12 cellular contexts compared by ENCODE assay signal in the genomic region with DNA sequence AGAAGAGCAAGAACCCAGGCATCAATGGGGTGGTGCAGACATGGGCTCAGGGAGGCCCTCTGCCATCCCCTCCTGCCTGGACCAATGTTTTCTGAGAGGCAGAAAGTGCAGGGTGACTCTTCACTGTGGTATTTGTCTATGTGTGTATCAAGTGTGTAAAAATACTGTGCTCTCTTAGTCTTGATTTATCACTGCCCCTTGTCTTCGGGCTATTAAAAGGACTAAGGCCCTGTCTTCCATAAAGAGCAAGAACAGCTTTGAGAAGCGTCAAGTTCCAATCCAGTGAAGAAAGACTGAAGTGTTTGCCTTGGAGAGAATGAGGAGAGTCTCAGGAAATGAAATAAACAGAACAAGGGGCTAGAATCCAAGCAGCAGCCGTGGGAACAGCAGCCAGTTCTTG. TPM values are rescaled to one million over a fixed set of nuclear protein-coding genes. Genes with fewer than 3 reads are reported as not detected.
DNase-seq lines count a peak whose midpoint lies in the region; ATAC-seq and TF ChIP-seq lines count a peak whose summit lies in the region.
"Had no signal": no experiment of that assay in that cellular context is flagged by ENCODE, and none has a peak within 500 bp of the region (broad histone marks: within the 10 kb centered on the region; RNA-seq: fewer than 3 reads in every experiment).

No MANE protein-coding gene starts in this region.

- H3K27me3 Mint-ChIP-seq in nephron progenitor cell (ENCODE audit: low read depth, poor library complexity), result no peaks in the 10 kb centered on the region

- peak; percentile 21 to 39 for ATAC-seq in left cardiac atrium
- ATAC-seq in Right ventricle myocardium inferior, result no peak

- TF ChIP-seq CTCF in fibroblast of pulmonary artery (IDR thresholded peaks at IDR 0.05; ENCODE audit: low read length, missing control alignments), result no peak
- TF ChIP-seq CTCF in nephron progenitor cell (IDR thresholded peaks at IDR 0.05), result no peak

- intact Hi-C loops in left cardiac atrium (cut with DNase I) (loop anchor here (5.0 kb wide), 1 partner anchor 207 kb away; no protein-coding TSS in a partner anchor), Right ventricle myocardium inferior (cut with DNase I) (loop anchor here (10.0 kb wide), 1 partner anchor 960 kb away; a partner anchor contains a TSS)

- H3K4me3 Mint-ChIP-seq in nephron progenitor cell, result no peak overlapping the region
- H3K4me3 Mint-ChIP-seq: T-helper 1 cell treated with Interleukin-12 subunit alpha and Interleukin-12 subunit beta and Interleukin-4 antibody, amounts not matched to agents 30 μg/mL and 1 μg/mL, for 36 hours had no signal

- DNase-seq in left cardiac atrium (no peak), Right ventricle myocardium inferior (ENCODE audit: missing footprints) (no peak), fibroblast of pulmonary artery (ENCODE audit: low read depth) (peak; percentile 36), nephron progenitor cell (no peak), hippocampal formation (lab: John Stamatoyannopoulos, UW) (no peak), Kasumi-1 (lab: John Stamatoyannopoulos, UW) (no peak), dedifferentiated amniotic fluid mesenchymal stem cell (ENCODE audit: extremely low spot score) (no peak), KG1 (lab: John Stamatoyannopoulos, UW) (no peak)
- DNase-seq: DND-41, NCI-H1105 treated with DMSO at 0.1 percent for 48 hours, posterior cingulate gyrus had no signal

- no peaks in the 10 kb centered on the region for H3K9me3 Mint-ChIP-seq in nephron progenitor cell
- H3K9me3 Mint-ChIP-seq: T-helper 1 cell treated with Interleukin-12 subunit alpha and Interleukin-12 subunit beta and Interleukin-4 antibody, amounts not matched to agents 30 μg/mL and 1 μg/mL, for 36 hours had no signal

- H3K36me3 Mint-ChIP-seq in nephron progenitor cell (ENCODE audit: low read depth), result no peaks in the 10 kb centered on the region

- H3K4me1 Mint-ChIP-seq in nephron progenitor cell, result peaks cover 82% of the 10 kb centered on the region

- no peak overlapping the region for H3K4me3 ChIP-seq in fibroblast of pulmonary artery (replicated peaks; ENCODE audit: low read depth, low read length)

- H3K27ac Mint-ChIP-seq in nephron progenitor cell, result peak overlapping the region; percentile 90
- H3K27ac Mint-ChIP-seq: T-helper 1 cell treated with Interleukin-12 subunit alpha and Interleukin-12 subunit beta and Interleukin-4 antibody, amounts not matched to agents 30 μg/mL and 1 μg/mL, for 36 hours had no signal

RNA-seq across cellular contexts. Expression of a gene that starts 14.4 kb away (rescaled TPM):
- 10 to 100 TPM; 12.9 to 63.4 TPM for total RNA-seq in left cardiac atrium
- total RNA-seq in Right ventricle myocardium inferior, result 7.2 TPM
